Comparison of ENCODE assay signal across 10 cellular contexts in the genomic region with DNA sequence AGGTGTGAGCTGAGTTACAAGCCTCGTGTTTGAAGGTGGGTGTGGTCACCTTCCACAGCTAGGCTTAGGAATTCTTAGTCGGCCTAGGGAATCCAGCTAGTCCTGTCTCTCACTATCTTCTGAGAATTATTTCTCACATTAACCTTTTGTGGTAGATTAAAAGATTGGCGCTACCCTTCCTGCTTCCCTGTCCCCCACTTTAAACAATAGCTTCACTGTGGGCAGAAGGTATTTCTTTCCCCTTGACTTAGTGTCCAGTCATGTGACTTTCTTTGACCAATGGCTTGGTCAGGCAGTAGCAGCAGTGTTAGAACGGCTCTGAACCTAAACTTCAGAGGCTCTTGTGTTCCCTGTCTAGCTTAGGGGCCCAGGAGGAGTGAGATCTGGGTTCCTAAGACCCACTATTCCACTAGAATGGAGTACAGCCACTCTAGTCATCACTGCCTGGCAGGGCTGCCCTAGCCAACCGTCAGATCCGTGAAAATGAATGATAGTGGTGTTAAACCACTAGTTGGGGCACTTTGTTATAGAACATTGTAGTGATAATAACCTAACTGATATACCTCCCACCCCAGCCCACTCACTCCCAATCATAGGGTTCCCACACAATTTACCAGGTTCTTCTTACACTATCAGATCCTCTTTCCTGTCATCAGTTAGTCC. TPM values are rescaled to one million over a fixed set of nuclear protein-coding genes. Genes with fewer than 3 reads are reported as not detected.
DNase-seq lines count a peak whose midpoint lies in the region; ATAC-seq, FAIRE-seq and TF ChIP-seq lines count a peak whose summit lies in the region.
"Had no signal": no experiment of that assay in that cellular context is flagged by ENCODE, and none has a peak within 500 bp of the region (broad histone marks: within the 10 kb centered on the region; RNA-seq: fewer than 3 reads in every experiment).

No MANE protein-coding gene starts in this region.

- peak; percentile 42 for ATAC-seq in GM18511 (IDR thresholded peaks at IDR 0.05; ENCODE audit: unreplicated experiment)
- peak; percentile 34 for ATAC-seq in HG02642 (IDR thresholded peaks at IDR 0.05; ENCODE audit: poor library complexity, unreplicated experiment)
- peak; percentile 57 for ATAC-seq in Panc1
- ATAC-seq in lower lobe of right lung = peak; percentile 21 to 57

- CTCF ChIA-PET in Panc1 (lab: Charles Lee) = interaction anchor here (0.5 to 2.5 kb wide), 2 partner anchors 63 to 153 kb away, joined by 5 to 18 read pairs; no protein-coding TSS in a partner anchor

- H3K36me3 Mint-ChIP-seq in mesothelial cell of epicardium = no peaks in the 10 kb centered on the region

- intact Hi-C loops in Panc1 (cut with micrococcal nuclease; ENCODE audit: unreplicated experiment) = loop anchor here (1.0 to 5.0 kb wide), 2 partner anchors 152 to 381 kb away; no protein-coding TSS in a partner anchor
- intact Hi-C loops in lower lobe of right lung (cut with DNase I) = loop anchor here (10.0 kb wide), 1 partner anchor 154 kb away; no protein-coding TSS in a partner anchor
- intact Hi-C loops in uterus (cut with DNase I; ENCODE audit: low total_unique reads) = loop anchor here (5.0 kb wide), 1 partner anchor 151 kb away; no protein-coding TSS in a partner anchor
- intact Hi-C loops in posterior vena cava (cut with DNase I) = loop anchor here (5.0 to 10.0 kb wide), 3 partner anchors 151 to 384 kb away; no protein-coding TSS in a partner anchor

- H3K27ac Mint-ChIP-seq in mesothelial cell of epicardium = no peak overlapping the region

- peaks cover 32% of the 10 kb centered on the region for H3K27me3 Mint-ChIP-seq in mesothelial cell of epicardium (ENCODE audit: low read depth)

- H3K9me3 ChIP-seq in Panc1 (ENCODE audit: control insufficient read depth, insufficient read depth, low read depth, low read length) = no peaks in the 10 kb centered on the region
- H3K9me3 ChIP-seq in lower lobe of right lung = no peaks in the 10 kb centered on the region
- H3K9me3 ChIP-seq in uterus = no peaks in the 10 kb centered on the region
- H3K9me3 ChIP-seq: gastrocnemius medialis had no signal

- H3K27ac ChIP-seq in Panc1 (ENCODE audit: low read length) = no peak overlapping the region
- H3K27ac ChIP-seq in lower lobe of right lung = no peak overlapping the region
- H3K27ac ChIP-seq in uterus = no peak overlapping the region
- H3K27ac ChIP-seq: gastrocnemius medialis had no signal

- H3K9me3 Mint-ChIP-seq in mesothelial cell of epicardium = no peaks in the 10 kb centered on the region

- DNase-seq in Panc1 (ENCODE audit: low read depth, low spot score) = no peak
- DNase-seq in lower lobe of right lung = no peak
- DNase-seq in frontal cortex (ENCODE audit: low spot score in 2 of 2) = no peak
- DNase-seq in mesothelial cell of epicardium (ENCODE audit: low spot score in 2 of 2, unreplicated experiment in 2 of 2) = no peak
- DNase-seq in uterus = no peak
- DNase-seq in posterior vena cava (ENCODE audit: low spot score) = no peak

- H3K4me1 Mint-ChIP-seq in mesothelial cell of epicardium = peaks cover 6% of the 10 kb centered on the region

- BruUV-seq in Panc1 (replicated peaks; lab: Mats Ljungman, UMichigan) = no TSS peak

- in situ Hi-C loops in Panc1 (cut with HindIII; ENCODE audit: low pct_unique_long_range_greater_than_20kb, low sequenced_read_pairs) = no loop called here

- H3K4me3 ChIP-seq in Panc1 (ENCODE audit: low read depth in 2 of 2, low read length in 2 of 2) = no peak overlapping the region
- H3K4me3 ChIP-seq in lower lobe of right lung = no peak overlapping the region
- no peak overlapping the region for H3K4me3 ChIP-seq in uterus
- H3K4me3 ChIP-seq: gastrocnemius medialis had no signal

- H3K4me1 ChIP-seq in Panc1 (ENCODE audit: control insufficient read depth, insufficient read depth, low read length) (no peaks in the 10 kb centered on the region), lower lobe of right lung (peaks cover 10% of the 10 kb centered on the region), uterus (no peaks in the 10 kb centered on the region)
- H3K4me1 ChIP-seq: gastrocnemius medialis had no signal

- no peak for TF ChIP-seq POLR2A in uterus (IDR thresholded peaks at IDR 0.05)

- H3K27me3 ChIP-seq in Panc1 (ENCODE audit: control insufficient read depth, insufficient read depth, low read length) (no peaks in the 10 kb centered on the region), lower lobe of right lung (ENCODE audit: low read depth) (no peaks in the 10 kb centered on the region), uterus (no peaks in the 10 kb centered on the region)
- H3K27me3 ChIP-seq: gastrocnemius medialis had no signal

- no peaks in the 10 kb centered on the region for H3K36me3 ChIP-seq in Panc1 (ENCODE audit: control insufficient read depth, insufficient read depth, low read length)
- no peaks in the 10 kb centered on the region for H3K36me3 ChIP-seq in lower lobe of right lung
- H3K36me3 ChIP-seq in uterus = no peaks in the 10 kb centered on the region
- H3K36me3 ChIP-seq: gastrocnemius medialis had no signal

- no peak overlapping the region for H3K4me3 Mint-ChIP-seq in mesothelial cell of epicardium

- POLR2A ChIA-PET in Panc1 (lab: Charles Lee) = no interaction called here

- no peak for FAIRE-seq in frontal cortex (lab: Jason Lieb, UNC)

- no peak for TF ChIP-seq CTCF in Panc1 (IDR thresholded peaks at IDR 0.05)
- no peak for TF ChIP-seq CTCF in lower lobe of right lung (IDR thresholded peaks at IDR 0.05)
- TF ChIP-seq CTCF in mesothelial cell of epicardium (IDR thresholded peaks at IDR 0.05; ENCODE audit: unreplicated experiment) = no peak
- no peak for TF ChIP-seq CTCF in uterus (IDR thresholded peaks at IDR 0.05)

RNA-seq across cellular contexts. Expression of gene C1orf141, which starts 13.9 kb away (rescaled TPM):
- total RNA-seq in Panc1 (2021; ENCODE audit: unreplicated experiment) (not detected), lower lobe of right lung (2.2 TPM), frontal cortex (under 0.01 TPM), mesothelial cell of epicardium (0.22 to 0.23 TPM in 2 of 3 replicates, not detected in the other), uterus (not detected), posterior vena cava (not detected)
- not detected for polyA plus RNA-seq in Panc1 (2012; ENCODE audit: insufficient read length)
- total RNA-seq: gastrocnemius medialis; T-helper 1 cell treated with Interleukin-12 subunit alpha and Interleukin-12 subunit beta and Interleukin-4 antibody, amounts not matched to agents 30 ng/mL and 1 ng/mL, for 36 hours had no signal

RNA-seq across cellular contexts. Expression of gene IL23R, which starts 17.6 kb away (rescaled TPM):
- not detected for total RNA-seq in Panc1 (2021; ENCODE audit: unreplicated experiment)
- polyA plus RNA-seq in Panc1 (2012; ENCODE audit: insufficient read length) = not detected
- total RNA-seq in lower lobe of right lung = 0.18 TPM
- not detected for total RNA-seq in frontal cortex
- 0.09 TPM in 1 of 3 replicates, not detected in the others for total RNA-seq in mesothelial cell of epicardium
- total RNA-seq in uterus = under 1 TPM in 1 of 4 donors, not detected in 3; 0.21 TPM
- not detected for total RNA-seq in posterior vena cava
- total RNA-seq: gastrocnemius medialis had no signal
